24 cellular contexts compared by ENCODE assay signal in the genomic region with DNA sequence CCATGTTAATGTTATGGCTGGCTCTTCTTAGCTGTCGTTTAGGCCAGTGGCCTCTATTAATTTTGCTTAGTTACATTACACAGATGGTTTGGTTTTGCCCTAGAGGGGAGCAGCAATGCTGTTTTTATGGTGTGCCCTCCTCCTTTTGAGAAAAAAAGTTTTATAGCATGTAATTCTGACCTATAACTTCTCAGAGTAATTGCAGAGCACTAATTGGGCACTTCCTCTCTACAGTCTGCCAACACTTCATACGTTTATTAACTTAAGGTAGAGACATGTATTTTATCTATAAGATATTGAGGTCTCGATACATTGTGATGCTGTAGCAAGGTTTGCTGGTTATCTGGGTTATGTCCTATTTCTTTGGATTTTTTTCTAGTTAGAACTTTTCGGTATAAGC.
"Had no signal": no experiment of that assay in that cellular context is flagged by ENCODE, and none has a peak within 500 bp of the region (broad histone marks: within the 10 kb centered on the region; RNA-seq: fewer than 3 reads in every experiment).

No MANE protein-coding gene starts in this region.

- H3K27me3 Mint-ChIP-seq: IgD-negative memory B cell had no signal

- H3K27me3 ChIP-seq: Peyer's patch, SJCRH30 had no signal

- H3K27ac Mint-ChIP-seq: IgD-negative memory B cell had no signal

- H3K9ac ChIP-seq: KMS-11 had no signal

- DNase-seq: Kasumi-1, NCI-H1092, NCI-H1105 treated with DMSO at 0.1 percent for 48 hours, NCI-H1417 treated with DMSO at 0.1 percent for 48 hours, NCI-H146, NCI-H1694 treated with DMSO at 0.1 percent for 48 hours, NCI-H1930, NCI-H2081, NCI-H2107, NCI-H2227 treated with DMSO at 0.1 percent for 48 hours, NCI-H524, NCI-H526 treated with DMSO at 0.1 percent for 48 hours, NCI-H774, OCI-M1, PC-9, Peyer's patch, SHP77 treated with DMSO at 0.1 percent for 48 hours, SJCRH30 had no signal

- H3K9me3 ChIP-seq: Peyer's patch, SJCRH30 had no signal

- H3K9me3 Mint-ChIP-seq: IgD-negative memory B cell had no signal

- ATAC-seq: K562, Right ventricle myocardium inferior had no signal

- H3K27ac ChIP-seq: HL-60, KMS-11, PC-9, Peyer's patch, SJCRH30, SK-N-MC had no signal

- H2AFZ ChIP-seq: PC-9 had no signal

- H3K4me2 ChIP-seq: KMS-11, PC-9 had no signal

- H3K4me3 ChIP-seq: K562, PC-9, Peyer's patch, SJCRH30, SK-N-MC had no signal

- H3K4me1 ChIP-seq: Peyer's patch, SJCRH30 had no signal

- H3K36me3 ChIP-seq: Peyer's patch, SJCRH30 had no signal
